ENCODE assay signal across 8 cellular contexts in genomic region chr15:42273099-42273899, GRCh38. TPM values are rescaled to one million over a fixed set of nuclear protein-coding genes. Genes with fewer than 3 reads are reported as not detected.
DNase-seq lines count a peak whose midpoint lies in the region; ATAC-seq and TF ChIP-seq lines count a peak whose summit lies in the region.

TSS of gene GANC (plus strand) at chr15:42273201. CDS start at chr15:42274482, 1,281 bp downstream.
TSS of gene TMEM87A (minus strand) at chr15:42273433. CDS start at chr15:42273398, 35 bp downstream.

- H3K27ac ChIP-seq in WERI-Rb-1 (peak within 1 kb of the TSS; percentile 96), mammary epithelial cell (ENCODE audit: insufficient read depth, low read depth, low read length) (peak within 1 kb of the TSS; percentile 99), iPS-20b (ENCODE audit: low read length) (peak within 1 kb of the TSS; percentile 67), skin epidermis (peak within 1 kb of the TSS; percentile 82 to 98 (median 97))

- H3K9me3 ChIP-seq in WERI-Rb-1 (ENCODE audit: severe bottlenecking) (no peaks in the 10 kb centered on the region), mammary epithelial cell (replicated peaks; ENCODE audit: insufficient read depth, low read length) (no peaks in the 10 kb centered on the region), iPS-20b (ENCODE audit: insufficient read depth, low read depth, low read length) (no peaks in the 10 kb centered on the region)

- H3K9ac ChIP-seq in mammary epithelial cell (ENCODE audit: insufficient read depth, low read length) (peak within 1 kb of the TSS; percentile 99), iPS-20b (ENCODE audit: low read depth, low read length) (peak within 1 kb of the TSS; percentile 93)

- no TSS peak for BruUV-seq in mammary epithelial cell (replicated peaks; lab: Mats Ljungman, UMichigan)

- intact Hi-C loops in mammary epithelial cell (cut with micrococcal nuclease): loop anchor here (1.0 to 5.0 kb wide), 2 partner anchors 199 to 377 kb away; no protein-coding TSS in a partner anchor

- H3K4me3 ChIP-seq in WERI-Rb-1 (ENCODE audit: low read depth, low read length): peak within 1 kb of the TSS; percentile 64
- peak within 1 kb of the TSS; percentile 72 to 90 (median 78) for H3K4me3 ChIP-seq in mammary epithelial cell (replicated peaks in 1 of 3; ENCODE audit: insufficient read depth in 1 of 3, low read depth in 2 of 3, low read length in 3 of 3)
- peak within 1 kb of the TSS; percentile 92 for H3K4me3 ChIP-seq in iPS-20b (ENCODE audit: low read length)
- peak within 1 kb of the TSS; percentile 56 to 75 (median 62) for H3K4me3 ChIP-seq in skin epidermis

- in situ Hi-C loops in ACHN (cut with HindIII; ENCODE audit: low pct_ligation_motif_present, low pct_unique_long_range_greater_than_20kb, low sequenced_read_pairs) (no loop called here), mammary epithelial cell (cut with MboI; ENCODE audit: low sequenced_read_pairs in 2 of 2) (no loop called here)

- H3K36me3 ChIP-seq in WERI-Rb-1 (peaks cover 11% of the 10 kb centered on the region), mammary epithelial cell (ENCODE audit: insufficient read depth, low read length) (no peaks in the 10 kb centered on the region), iPS-20b (ENCODE audit: insufficient read depth, low read depth, low read length) (peaks cover 5% of the 10 kb centered on the region; the same call in 1 of the 2 replicates)

- H3K27me3 ChIP-seq in WERI-Rb-1 (ENCODE audit: insufficient read depth, low read depth, severe bottlenecking) (no peaks in the 10 kb centered on the region), mammary epithelial cell (ENCODE audit: insufficient read depth, low read length) (no peaks in the 10 kb centered on the region), iPS-20b (ENCODE audit: insufficient read depth, low read length) (no peaks in the 10 kb centered on the region)

- H3K4me2 ChIP-seq in mammary epithelial cell (ENCODE audit: insufficient read depth, low read depth, low read length): peak within 1 kb of the TSS; percentile 99

- CTCF ChIA-PET in mammary epithelial cell (lab: Charles Lee; ENCODE audit: low non-redundant PET): no interaction called here

- H3K79me2 ChIP-seq in mammary epithelial cell (ENCODE audit: insufficient read depth, low read length): peaks cover 66% of the 10 kb centered on the region

- dilution Hi-C loops in mammary epithelial cell (cut with HindIII; ENCODE audit: low sequenced_read_pairs): loop anchor here (5.0 kb wide), 1 partner anchor 54 kb away; no protein-coding TSS in a partner anchor

- peak; percentile 97 for DNase-seq in ACHN
- DNase-seq in NCI-H2227 (lab: John Stamatoyannopoulos, UW; ENCODE audit: unreplicated experiment): peak; percentile 97
- peak; percentile 98 for DNase-seq in WERI-Rb-1
- peak; percentile 98 for DNase-seq in mammary epithelial cell

- TF ChIP-seq CTCF in WERI-Rb-1 (IDR thresholded peaks at IDR 0.05; ENCODE audit: low read depth, low read length) (no peak), mammary epithelial cell (conservative IDR thresholded peaks at IDR 0.05 in 1 of 2, IDR thresholded peaks at IDR 0.05 in 1 of 2; ENCODE audit: extremely low read depth in 1 of 2, insufficient read depth in 1 of 2, low read depth in 1 of 2, low read length in 2 of 2) (no peak)

- H4K20me1 ChIP-seq in mammary epithelial cell (ENCODE audit: insufficient read depth, low read length): no peaks in the 10 kb centered on the region

- peak; percentile 86 for ATAC-seq in GM18873 (IDR thresholded peaks at IDR 0.05; ENCODE audit: low FRiP score, unreplicated experiment)
- ATAC-seq in HG03139 (IDR thresholded peaks at IDR 0.05; ENCODE audit: unreplicated experiment): peak; percentile 84

- 2% methylated on average over 22 of the region's 47 CpGs for WGBS in mammary epithelial cell (ENCODE audit: low coverage, missing lambda C conversion rate)

- H3K4me1 ChIP-seq in mammary epithelial cell (ENCODE audit: insufficient read depth, low read length) (peaks cover 15% of the 10 kb centered on the region), iPS-20b (ENCODE audit: insufficient read depth, low read length) (peaks cover 10% of the 10 kb centered on the region)

- H2AFZ ChIP-seq in mammary epithelial cell (ENCODE audit: low read depth, low read length): peak within 1 kb of the TSS; percentile 93

RNA-seq across cellular contexts. Expression of gene GANC, which starts in this region (rescaled TPM):
- total RNA-seq in mammary epithelial cell: 10 to 100 TPM; 34.0 to 45.7 TPM
- polyA plus RNA-seq in mammary epithelial cell: 12.8 TPM
- polyA minus RNA-seq in mammary epithelial cell: 118 TPM

RNA-seq across cellular contexts. Expression of gene TMEM87A, which starts in this region (rescaled TPM):
- 100 to 1,000 TPM in 1 of 2 donors, 10 to 100 TPM in 1; 56.3 to 103 TPM for total RNA-seq in mammary epithelial cell
- polyA plus RNA-seq in mammary epithelial cell: 29.5 TPM
- 72.6 TPM for polyA minus RNA-seq in mammary epithelial cell

Comparison
In these comparisons a context has a peak if more than half of its experiments do, and no peak if none do; other contexts are left out.
1. Peak in every context shown above with its lines: DNase-seq, ATAC-seq, H3K4me3 ChIP-seq and H3K27ac ChIP-seq.